17 cellular contexts compared by ENCODE assay signal in the genomic region with DNA sequence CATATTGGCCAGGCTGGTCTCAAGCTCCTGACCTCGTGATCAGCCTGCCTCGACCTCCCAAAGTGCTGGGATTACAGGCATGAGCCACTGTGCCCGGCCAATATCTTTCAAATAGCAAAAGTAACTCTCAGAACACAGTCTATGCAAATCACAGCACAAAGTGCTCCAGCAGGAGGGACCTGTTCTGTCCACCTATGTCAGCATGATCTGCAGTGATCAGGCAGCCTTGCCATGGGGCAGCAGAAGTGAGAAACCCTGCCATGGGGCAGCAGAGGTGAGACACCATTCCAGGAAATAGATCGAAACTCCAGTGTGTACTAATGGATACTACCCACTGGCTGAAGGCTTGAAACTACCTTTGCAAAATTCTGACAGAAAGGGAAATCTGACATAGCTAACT.
DNase-seq lines count a peak whose midpoint lies in the region; ATAC-seq, FAIRE-seq and TF ChIP-seq lines count a peak whose summit lies in the region.
"Had no signal": no experiment of that assay in that cellular context is flagged by ENCODE, and none has a peak within 500 bp of the region (broad histone marks: within the 10 kb centered on the region; RNA-seq: fewer than 3 reads in every experiment).

No MANE protein-coding gene starts in this region.

- H3K9me3 ChIP-seq in A549 (peaks cover 11% of the 10 kb centered on the region; the same call in 1 of the 3 replicates), esophagus muscularis mucosa (peaks cover 0 to 3% (median 2%) of the 10 kb centered on the region in 4 donors)
- H3K9me3 ChIP-seq: HAP-1 had no signal

- H3K4me3 ChIP-seq in A549 (no peak overlapping the region), esophagus muscularis mucosa (no peak overlapping the region)
- H3K4me3 ChIP-seq: GM23248, HAP-1 had no signal

- H3K4me2 ChIP-seq in A549 = no peak overlapping the region

- H3K9me3 Mint-ChIP-seq in WTC11 = peaks cover 6% of the 10 kb centered on the region
- H3K9me3 Mint-ChIP-seq: CD4-positive, alpha-beta T cell had no signal

- DNase-seq in A549 (ENCODE audit: low read depth in 1 of 2, low spot score in 1 of 2) (no peak), NCI-H526 treated with DMSO at 0.1 percent for 48 hours (lab: John Stamatoyannopoulos, UW) (peak; percentile 44), WTC11 (ENCODE audit: low spot score) (no peak), left lobe of liver (ENCODE audit: low spot score) (peak; percentile 53), esophagus muscularis mucosa (ENCODE audit: extremely low spot score) (no peak), cerebellar cortex (ENCODE audit: low spot score) (no peak)
- DNase-seq: ACHN; AML-193; Caco-2; CD4-positive, alpha-beta T cell; DMS79 treated with DMSO at 0.1 percent for 48 hours; GF-D8; GM23248 had no signal

- no peak for TF ChIP-seq POLR2A in A549 (IDR thresholded peaks at IDR 0.05; ENCODE audit: low read length)
- no peak for TF ChIP-seq POLR2A in esophagus muscularis mucosa (IDR thresholded peaks at IDR 0.05; ENCODE audit: low read depth)

- peaks cover 3% of the 10 kb centered on the region; the same call in 1 of the 2 replicates for H3K4me1 Mint-ChIP-seq in WTC11

- TF ChIP-seq EP300 in A549 (IDR thresholded peaks at IDR 0.05) = no peak
- no peak for TF ChIP-seq EP300 in esophagus muscularis mucosa (IDR thresholded peaks at IDR 0.05)

- no peaks in the 10 kb centered on the region for H3K36me3 Mint-ChIP-seq in WTC11

- POLR2A ChIA-PET in A549 (lab: Yijun Ruan, JAX) (no interaction called here), WTC11 (lab: Charles Lee) (no interaction called here)

- CTCF ChIA-PET in A549 (lab: Yijun Ruan, JAX) (interaction anchor here (0.6 to 1.2 kb wide), 5 partner anchors 49 to 161 kb away, joined by 3 to 4 read pairs (median 3); no protein-coding TSS in a partner anchor), WTC11 (lab: Charles Lee) (no interaction called here)

- H3K27ac ChIP-seq in A549 = peak overlapping the region; percentile 59 to 86
- no peak overlapping the region for H3K27ac ChIP-seq in esophagus muscularis mucosa (replicated peaks in 1 of 4)
- H3K27ac ChIP-seq: C4-2B, GM23248 had no signal

- no peak overlapping the region for H3K4me3 Mint-ChIP-seq in WTC11
- H3K4me3 Mint-ChIP-seq: CD4-positive, alpha-beta T cell had no signal

- no peak for ATAC-seq in A549
- ATAC-seq in WTC11 = no peak
- peak; percentile 60 for ATAC-seq in left lobe of liver
- no peak for ATAC-seq in HG02973 (IDR thresholded peaks at IDR 0.05; ENCODE audit: unreplicated experiment)
- no peak for ATAC-seq in GM19395 (IDR thresholded peaks at IDR 0.05; ENCODE audit: unreplicated experiment)

- H3K27ac Mint-ChIP-seq in WTC11 = peak overlapping the region; percentile 60; the same call in 1 of the 2 replicates
- H3K27ac Mint-ChIP-seq: CD4-positive, alpha-beta T cell had no signal

- no peaks in the 10 kb centered on the region for H3K36me3 ChIP-seq in esophagus muscularis mucosa
- H3K36me3 ChIP-seq: HAP-1 had no signal

- intact Hi-C loops in esophagus muscularis mucosa (cut with DNase I) = no loop called here

- H3K27me3 ChIP-seq in esophagus muscularis mucosa = peaks cover 0 to 15% (median 0%) of the 10 kb centered on the region in 4 donors

- H3K27me3 Mint-ChIP-seq in WTC11 (ENCODE audit: low read depth) = no peaks in the 10 kb centered on the region

- WGBS in A549 (ENCODE audit: missing lambda C conversion rate) = 94% methylated on average over 4 of the region's 4 CpGs
- 89% methylated on average over 4 of the region's 4 CpGs for WGBS in esophagus muscularis mucosa

- TF ChIP-seq RAD21 in A549 (conservative IDR thresholded peaks at IDR 0.05 in 1 of 2, IDR thresholded peaks at IDR 0.05 in 1 of 2) = no peak

- TF ChIP-seq CTCF in A549 (IDR thresholded peaks at IDR 0.05) (no peak), WTC11 (IDR thresholded peaks at IDR 0.05) (no peak), esophagus muscularis mucosa (IDR thresholded peaks at IDR 0.05) (no peak)

- FAIRE-seq in A549 (lab: Jason Lieb, UNC) = no peak

- H3K4me1 ChIP-seq in A549 = peaks cover 55% of the 10 kb centered on the region
- peaks cover 0 to 6% (median 5%) of the 10 kb centered on the region in 4 donors for H3K4me1 ChIP-seq in esophagus muscularis mucosa

TF ChIP-seq in A549, 52 proteins besides CTCF, POLR2A, EP300 and RAD21 (continues in another document):
- TF ChIP-seq PHF8 (IDR thresholded peaks at IDR 0.05; ENCODE audit: borderline replicate concordance, low read depth) = no peak
- TF ChIP-seq ESRRA (IDR thresholded peaks at IDR 0.05; ENCODE audit: borderline replicate concordance, low read length) = no peak
- no peak for TF ChIP-seq TP53 (CRISPR knock-in tag; IDR thresholded peaks at IDR 0.05)
- no peak for TF ChIP-seq KDM1A (IDR thresholded peaks at IDR 0.05; ENCODE audit: low read depth)
- TF ChIP-seq ATOH8 (CRISPR knock-in tag; IDR thresholded peaks at IDR 0.05; ENCODE audit: low read depth) = no peak
- TF ChIP-seq PBX3 (IDR thresholded peaks at IDR 0.05) = no peak
- no peak for TF ChIP-seq ZC3H11A (IDR thresholded peaks at IDR 0.05)
- no peak for TF ChIP-seq USF2 (IDR thresholded peaks at IDR 0.05)
- no peak for TF ChIP-seq FOXS1 (CRISPR knock-in tag; IDR thresholded peaks at IDR 0.05)
- no peak for TF ChIP-seq RFX5 (IDR thresholded peaks at IDR 0.05)
- no peak for TF ChIP-seq POLR2AphosphoS2 (conservative IDR thresholded peaks at IDR 0.05; ENCODE audit: low read length)
- TF ChIP-seq ZFP36 (IDR thresholded peaks at IDR 0.05; ENCODE audit: borderline replicate concordance, partially characterized antibody) = no peak
- TF ChIP-seq TFCP2L1 (CRISPR knock-in tag; IDR thresholded peaks at IDR 0.05) = no peak

TF ChIP-seq in WTC11, 78 proteins besides CTCF, POLR2A, EP300 and RAD21:
- TF ChIP-seq PRDM15 (CRISPR knock-in tag; IDR thresholded peaks at IDR 0.05) (no peak), NR3C1 (CRISPR knock-in tag; conservative IDR thresholded peaks at IDR 0.05; ENCODE audit: low read depth) (no peak), ZBTB21 (CRISPR knock-in tag; IDR thresholded peaks at IDR 0.05; ENCODE audit: borderline replicate concordance) (no peak), NR1H2 (CRISPR knock-in tag; IDR thresholded peaks at IDR 0.05) (no peak), NFATC4 (CRISPR knock-in tag; IDR thresholded peaks at IDR 0.05) (no peak)
- TF ChIP-seq, protein P1, sequence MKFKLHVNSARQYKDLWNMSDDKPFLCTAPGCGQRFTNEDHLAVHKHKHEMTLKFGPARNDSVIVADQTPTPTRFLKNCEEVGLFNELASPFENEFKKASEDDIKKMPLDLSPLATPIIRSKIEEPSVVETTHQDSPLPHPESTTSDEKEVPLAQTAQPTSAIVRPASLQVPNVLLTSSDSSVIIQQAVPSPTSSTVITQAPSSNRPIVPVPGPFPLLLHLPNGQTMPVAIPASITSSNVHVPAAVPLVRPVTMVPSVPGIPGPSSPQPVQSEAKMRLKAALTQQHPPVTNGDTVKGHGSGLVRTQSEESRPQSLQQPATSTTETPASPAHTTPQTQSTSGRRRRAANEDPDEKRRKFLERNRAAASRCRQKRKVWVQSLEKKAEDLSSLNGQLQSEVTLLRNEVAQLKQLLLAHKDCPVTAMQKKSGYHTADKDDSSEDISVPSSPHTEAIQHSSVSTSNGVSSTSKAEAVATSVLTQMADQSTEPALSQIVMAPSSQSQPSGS (CRISPR knock-in tag; IDR thresholded peaks at IDR 0.05; ENCODE audit: borderline replicate concordance, low read depth) = no peak

Comparison
In these comparisons a context has a peak if more than half of its experiments do, and no peak if none do; other contexts are left out.
1. DNase-seq: peak in NCI-H526 treated with DMSO at 0.1 percent for 48 hours (single experiment) and left lobe of liver (single experiment); none in A549 (0 of 2), WTC11 (single experiment), esophagus muscularis mucosa (single experiment) and cerebellar cortex (single experiment).
2. H3K27ac ChIP-seq: peak in A549 (2 of 2); none in esophagus muscularis mucosa (0 of 4).